12 cellular contexts compared by ENCODE assay signal in genomic region chr17:19304209-19304608, GRCh38. TPM values are rescaled to one million over a fixed set of nuclear protein-coding genes. Genes with fewer than 3 reads are reported as not detected.
DNase-seq lines count a peak whose midpoint lies in the region; ATAC-seq, FAIRE-seq and TF ChIP-seq lines count a peak whose summit lies in the region.
"Had no signal": no experiment of that assay in that cellular context is flagged by ENCODE, and none has a peak within 500 bp of the region (broad histone marks: within the 10 kb centered on the region; RNA-seq: fewer than 3 reads in every experiment).

No MANE protein-coding gene starts in this region.

- no peak overlapping the region for H3K9ac ChIP-seq in liver (ENCODE audit: low read depth in 1 of 2, low read length in 2 of 2)

- TF ChIP-seq CTCF in bronchial epithelial cell (IDR thresholded peaks at IDR 0.05; ENCODE audit: insufficient read depth, low read length, severe bottlenecking) (no peak), liver (IDR thresholded peaks at IDR 0.05; ENCODE audit: low read depth, low read length, missing input control) (no peak)

- peak overlapping the region; percentile 14 to 15 for H3K27ac ChIP-seq in liver (ENCODE audit: low read depth in 1 of 2, low read length in 2 of 2)
- H3K27ac ChIP-seq: coronary artery, SK-N-MC had no signal

- 65% methylated on average over 7 of the region's 7 CpGs for WGBS in liver

- H3K4me1 ChIP-seq in liver (ENCODE audit: control insufficient read depth in 4 of 4, insufficient read depth in 4 of 4, low read length in 3 of 4), result peaks cover 0 to 8% (median 0%) of the 10 kb centered on the region in 4 donors

- H3K27me3 ChIP-seq in bronchial epithelial cell (ENCODE audit: control insufficient read depth, insufficient read depth, low read length), result no peaks in the 10 kb centered on the region
- H3K27me3 ChIP-seq in liver (ENCODE audit: control insufficient read depth in 4 of 4, insufficient read depth in 4 of 4, low read length in 3 of 4), result no peaks in the 10 kb centered on the region

- no peak for ATAC-seq in GM18511 (IDR thresholded peaks at IDR 0.05; ENCODE audit: unreplicated experiment)

- H3K36me3 ChIP-seq in bronchial epithelial cell (ENCODE audit: control insufficient read depth, insufficient read depth, low read length) (peaks cover 8% of the 10 kb centered on the region), liver (ENCODE audit: control insufficient read depth in 4 of 4, insufficient read depth in 3 of 4, low read depth in 1 of 4, low read length in 3 of 4) (peaks cover 0 to 2% (median 0%) of the 10 kb centered on the region in 4 donors)

- no peaks in the 10 kb centered on the region for H3K9me3 ChIP-seq in liver (ENCODE audit: control insufficient read depth in 4 of 4, low read length in 3 of 4)

- FAIRE-seq in bronchial epithelial cell (lab: Jason Lieb, UNC), result no peak
- FAIRE-seq: H1 had no signal

- TF ChIP-seq RAD21 in liver (IDR thresholded peaks at IDR 0.05), result no peak

- no peak overlapping the region for H3K4me3 ChIP-seq in bronchial epithelial cell (ENCODE audit: low read depth, low read length)
- H3K4me3 ChIP-seq in liver (ENCODE audit: low read depth in 1 of 3, low read length in 3 of 3), result no peak overlapping the region
- H3K4me3 ChIP-seq: coronary artery, SK-N-MC had no signal

- DNase-seq in AG08395 (ENCODE audit: low spot score), result peak; percentile 37
- peak; percentile 87 for DNase-seq in M059J (ENCODE audit: low read depth)
- peak; percentile 17 for DNase-seq in bronchial epithelial cell (ENCODE audit: low read depth)
- no peak for DNase-seq in OCI-M2 (lab: John Stamatoyannopoulos, UW; ENCODE audit: unreplicated experiment)
- DNase-seq in NCI-H1105 (lab: John Stamatoyannopoulos, UW), result no peak
- DNase-seq in NCI-H510A treated with DMSO at 0.1 percent for 48 hours (lab: John Stamatoyannopoulos, UW), result no peak
- DNase-seq: stimulated activated CD4-positive, alpha-beta T cell treated with anti-CD3 and anti-CD28 coated beads, Interleukin-15, amount 100 ng/mL, for 24 hours had no signal

TF ChIP-seq in liver, 16 proteins besides CTCF, POLR2A, EP300 and RAD21:
- peak; percentile 33 for TF ChIP-seq NR2F2 (IDR thresholded peaks at IDR 0.05)
- peak in 1 of 2 donors; percentile 30 for TF ChIP-seq RXRA (IDR thresholded peaks at IDR 0.05)
- no peak for TF ChIP-seq FOXA1 (IDR thresholded peaks at IDR 0.05)
TF ChIP-seq in liver: peak in this region for 2.

RNA-seq across cellular contexts. Expression of gene B9D1, which starts 58.3 kb away (rescaled TPM):
- total RNA-seq in M059J (2014; rRNA removed; shearing (Covaris generic)), result 20.6 and 31.7 TPM in 2 replicates
- 12.4 and 28.0 TPM in 2 replicates for total RNA-seq in bronchial epithelial cell
- total RNA-seq in liver, result 10 to 100 TPM; 10.8 to 22.0 TPM
- 10 to 100 TPM in 1 of 2 donors, 1 to 10 TPM in 1; 8.4 to 10.8 TPM for polyA plus RNA-seq in liver

Comparison
In these comparisons a context has a peak if more than half of its experiments do, and no peak if none do; other contexts are left out.
1. DNase-seq: peak in AG08395 (single experiment), M059J (single experiment) and bronchial epithelial cell (single experiment); none in OCI-M2 (single experiment), NCI-H1105 (single experiment) and NCI-H510A treated with DMSO at 0.1 percent for 48 hours (single experiment).